ENCODE assay signal across 1 cellular context in the genomic region with DNA sequence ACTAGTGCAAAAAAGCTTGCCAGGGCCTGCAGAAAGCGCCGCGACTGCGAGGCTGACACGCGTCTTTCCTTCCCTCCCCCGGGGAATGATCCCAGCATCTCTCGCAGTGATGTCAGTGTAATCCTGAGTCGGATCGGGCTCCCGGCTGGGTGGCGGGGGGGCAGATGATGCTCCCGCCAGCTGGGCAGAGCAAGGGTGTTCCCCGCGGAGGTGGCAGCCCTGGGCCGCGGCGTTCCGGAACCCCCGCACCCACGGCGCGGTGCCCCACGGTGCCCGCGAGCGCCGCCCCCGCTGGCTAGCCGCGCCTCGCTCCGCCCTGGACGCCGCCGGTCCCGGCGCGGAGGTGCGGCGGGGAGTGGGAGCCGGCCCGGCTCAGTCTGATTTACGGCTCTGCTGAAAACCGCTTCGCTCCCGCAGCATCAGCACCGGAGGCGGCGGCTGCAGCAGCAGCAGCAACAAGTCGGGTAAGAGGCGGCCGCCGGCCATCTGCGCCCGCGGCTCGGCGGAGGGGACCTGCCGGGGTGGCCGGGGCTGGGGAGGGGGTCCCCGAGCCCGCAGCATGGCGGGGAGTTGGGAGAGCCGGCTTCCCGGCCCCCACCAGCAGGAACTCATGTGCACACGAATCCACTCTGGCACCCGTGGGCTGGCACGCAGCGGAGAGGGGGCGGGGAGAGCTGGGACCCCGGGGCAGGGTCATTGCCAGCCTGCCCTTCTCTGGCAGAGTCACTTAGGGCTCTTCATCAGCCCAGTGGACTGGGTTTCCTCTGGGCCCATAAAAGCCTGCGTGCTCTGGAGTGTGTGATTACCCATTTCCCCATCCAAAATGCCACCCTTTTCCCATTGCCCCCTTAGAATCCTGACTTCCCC.
A peak's percentile ranks its signal among the peaks of the same experiment; 100 is the strongest.
TF ChIP-seq lines count a peak whose summit lies in the region.

A gene with protein sequence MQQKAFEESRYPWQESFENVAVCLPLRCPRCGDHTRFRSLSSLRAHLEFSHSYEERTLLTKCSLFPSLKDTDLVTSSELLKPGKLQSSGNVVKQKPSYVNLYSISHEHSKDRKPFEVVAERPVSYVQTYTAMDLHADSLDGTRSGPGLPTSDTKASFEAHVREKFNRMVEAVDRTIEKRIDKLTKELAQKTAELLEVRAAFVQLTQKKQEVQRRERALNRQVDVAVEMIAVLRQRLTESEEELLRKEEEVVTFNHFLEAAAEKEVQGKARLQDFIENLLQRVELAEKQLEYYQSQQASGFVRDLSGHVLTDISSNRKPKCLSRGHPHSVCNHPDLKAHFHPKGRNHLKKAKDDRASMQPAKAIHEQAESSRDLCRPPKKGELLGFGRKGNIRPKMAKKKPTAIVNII (plus strand): TSS at position 375 of the 867 bp plus-strand sequence. CDS start 1,825 bp downstream, outside the sequence.

TF ChIP-seq in HEK293, 187 proteins besides CTCF, POLR2A, EP300 and RAD21 (continued from another document and continues in another):
- TF ChIP-seq, protein P1, sequence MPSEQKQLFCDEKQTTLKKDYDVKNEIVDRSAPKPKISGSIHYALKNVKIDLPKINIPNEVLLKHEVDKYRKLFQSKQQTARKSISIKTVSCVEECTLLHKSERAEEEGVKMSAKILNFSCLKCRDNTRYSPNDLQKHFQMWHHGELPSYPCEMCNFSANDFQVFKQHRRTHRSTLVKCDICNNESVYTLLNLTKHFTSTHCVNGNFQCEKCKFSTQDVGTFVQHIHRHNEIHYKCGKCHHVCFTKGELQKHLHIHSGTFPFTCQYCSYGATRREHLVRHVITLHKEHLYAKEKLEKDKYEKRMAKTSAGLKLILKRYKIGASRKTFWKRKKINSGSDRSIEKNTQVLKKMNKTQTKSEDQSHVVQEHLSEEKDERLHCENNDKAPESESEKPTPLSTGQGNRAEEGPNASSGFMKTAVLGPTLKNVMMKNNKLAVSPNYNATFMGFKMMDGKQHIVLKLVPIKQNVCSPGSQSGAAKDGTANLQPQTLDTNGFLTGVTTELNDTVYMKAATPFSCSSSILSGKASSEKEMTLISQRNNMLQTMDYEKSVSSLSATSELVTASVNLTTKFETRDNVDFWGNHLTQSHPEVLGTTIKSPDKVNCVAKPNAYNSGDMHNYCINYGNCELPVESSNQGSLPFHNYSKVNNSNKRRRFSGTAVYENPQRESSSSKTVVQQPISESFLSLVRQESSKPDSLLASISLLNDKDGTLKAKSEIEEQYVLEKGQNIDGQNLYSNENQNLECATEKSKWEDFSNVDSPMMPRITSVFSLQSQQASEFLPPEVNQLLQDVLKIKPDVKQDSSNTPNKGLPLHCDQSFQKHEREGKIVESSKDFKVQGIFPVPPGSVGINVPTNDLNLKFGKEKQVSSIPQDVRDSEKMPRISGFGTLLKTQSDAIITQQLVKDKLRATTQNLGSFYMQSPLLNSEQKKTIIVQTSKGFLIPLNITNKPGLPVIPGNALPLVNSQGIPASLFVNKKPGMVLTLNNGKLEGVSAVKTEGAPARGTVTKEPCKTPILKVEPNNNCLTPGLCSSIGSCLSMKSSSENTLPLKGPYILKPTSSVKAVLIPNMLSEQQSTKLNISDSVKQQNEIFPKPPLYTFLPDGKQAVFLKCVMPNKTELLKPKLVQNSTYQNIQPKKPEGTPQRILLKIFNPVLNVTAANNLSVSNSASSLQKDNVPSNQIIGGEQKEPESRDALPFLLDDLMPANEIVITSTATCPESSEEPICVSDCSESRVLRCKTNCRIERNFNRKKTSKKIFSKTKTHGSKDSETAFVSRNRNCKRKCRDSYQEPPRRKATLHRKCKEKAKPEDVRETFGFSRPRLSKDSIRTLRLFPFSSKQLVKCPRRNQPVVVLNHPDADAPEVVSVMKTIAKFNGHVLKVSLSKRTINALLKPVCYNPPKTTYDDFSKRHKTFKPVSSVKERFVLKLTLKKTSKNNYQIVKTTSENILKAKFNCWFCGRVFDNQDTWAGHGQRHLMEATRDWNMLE (tag by site-specific recombination; conservative IDR thresholded peaks at IDR 0.05; ENCODE audit: low read depth): no peak
- TF ChIP-seq, protein P2, sequence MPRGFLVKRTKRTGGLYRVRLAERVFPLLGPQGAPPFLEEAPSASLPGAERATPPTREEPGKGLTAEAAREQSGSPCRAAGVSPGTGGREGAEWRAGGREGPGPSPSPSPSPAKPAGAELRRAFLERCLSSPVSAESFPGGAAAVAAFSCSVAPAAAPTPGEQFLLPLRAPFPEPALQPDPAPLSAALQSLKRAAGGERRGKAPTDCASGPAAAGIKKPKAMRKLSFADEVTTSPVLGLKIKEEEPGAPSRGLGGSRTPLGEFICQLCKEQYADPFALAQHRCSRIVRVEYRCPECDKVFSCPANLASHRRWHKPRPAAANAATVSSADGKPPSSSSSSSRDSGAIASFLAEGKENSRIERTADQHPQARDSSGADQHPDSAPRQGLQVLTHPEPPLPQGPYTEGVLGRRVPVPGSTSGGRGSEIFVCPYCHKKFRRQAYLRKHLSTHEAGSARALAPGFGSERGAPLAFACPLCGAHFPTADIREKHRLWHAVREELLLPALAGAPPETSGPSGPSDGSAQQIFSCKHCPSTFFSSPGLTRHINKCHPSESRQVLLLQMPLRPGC (tag by site-specific recombination; IDR thresholded peaks at IDR 0.05): no peak
- TF ChIP-seq ZNF555 (tag by site-specific recombination; conservative IDR thresholded peaks at IDR 0.05) (no peak), ZNF473 (tag by site-specific recombination; IDR thresholded peaks at IDR 0.05) (no peak), ZFP3 (tag by site-specific recombination; IDR thresholded peaks at IDR 0.05; ENCODE audit: low read depth) (no peak), ZNF239 (tag by site-specific recombination; IDR thresholded peaks at IDR 0.05) (no peak), ZNF146 (tag by site-specific recombination; IDR thresholded peaks at IDR 0.05) (no peak), HOXA7 (CRISPR knock-in tag; IDR thresholded peaks at IDR 0.05; ENCODE audit: borderline replicate concordance) (no peak), REPIN1 (tag by site-specific recombination; IDR thresholded peaks at IDR 0.05; ENCODE audit: low read depth) (no peak), ZNF610 (tag by site-specific recombination; IDR thresholded peaks at IDR 0.05; ENCODE audit: borderline replicate concordance) (no peak), ZBTB1 (tag by site-specific recombination; IDR thresholded peaks at IDR 0.05) (no peak), ZNF16 (tag by site-specific recombination; IDR thresholded peaks at IDR 0.05; ENCODE audit: low read depth) (no peak), ZNF501 (tag by site-specific recombination; IDR thresholded peaks at IDR 0.05) (no peak), HOXC10 (CRISPR knock-in tag; IDR thresholded peaks at IDR 0.05) (no peak), ZNF747 (tag by site-specific recombination; IDR thresholded peaks at IDR 0.05) (no peak), ZNF549 (tag by site-specific recombination; IDR thresholded peaks at IDR 0.05) (no peak), KLF10 (tag by site-specific recombination; IDR thresholded peaks at IDR 0.05) (no peak), ZNF768 (tag by site-specific recombination; IDR thresholded peaks at IDR 0.05) (no peak), ZNF560 (tag by site-specific recombination; IDR thresholded peaks at IDR 0.05; ENCODE audit: borderline replicate concordance) (no peak), OSR2 (tag by site-specific recombination; IDR thresholded peaks at IDR 0.05) (no peak), ZNF223 (tag by site-specific recombination; IDR thresholded peaks at IDR 0.05) (no peak), KLF16 (tag by site-specific recombination; IDR thresholded peaks at IDR 0.05) (no peak), ZBTB8A (tag by site-specific recombination; IDR thresholded peaks at IDR 0.05) (no peak), ZNF623 (tag by site-specific recombination; IDR thresholded peaks at IDR 0.05) (no peak), ZNF596 (tag by site-specific recombination; IDR thresholded peaks at IDR 0.05) (no peak), ZNF585B (tag by site-specific recombination; IDR thresholded peaks at IDR 0.05) (no peak), ZNF843 (tag by site-specific recombination; IDR thresholded peaks at IDR 0.05) (no peak), ZNF169 (tag by site-specific recombination; IDR thresholded peaks at IDR 0.05) (no peak), ZNF335 (tag by site-specific recombination; conservative IDR thresholded peaks at IDR 0.05) (0 out of 2 replicates have a peak, but pooled peaks have one; percentile 65), ZNF416 (tag by site-specific recombination; IDR thresholded peaks at IDR 0.05) (no peak), ZNF664 (tag by site-specific recombination; IDR thresholded peaks at IDR 0.05) (no peak), ZSCAN23 (tag by site-specific recombination; IDR thresholded peaks at IDR 0.05) (no peak), ZNF423 (tag by site-specific recombination; IDR thresholded peaks at IDR 0.05) (no peak), TRIM28 (IDR thresholded peaks at IDR 0.05; ENCODE audit: borderline replicate concordance, low read length) (no peak), SP2 (tag by site-specific recombination; IDR thresholded peaks at IDR 0.05) (no peak), YY2 (tag by site-specific recombination; IDR thresholded peaks at IDR 0.05) (no peak), ZNF530 (tag by site-specific recombination; IDR thresholded peaks at IDR 0.05; ENCODE audit: low read depth) (no peak), ZNF514 (tag by site-specific recombination; IDR thresholded peaks at IDR 0.05) (no peak)
- TF ChIP-seq, protein P3, sequence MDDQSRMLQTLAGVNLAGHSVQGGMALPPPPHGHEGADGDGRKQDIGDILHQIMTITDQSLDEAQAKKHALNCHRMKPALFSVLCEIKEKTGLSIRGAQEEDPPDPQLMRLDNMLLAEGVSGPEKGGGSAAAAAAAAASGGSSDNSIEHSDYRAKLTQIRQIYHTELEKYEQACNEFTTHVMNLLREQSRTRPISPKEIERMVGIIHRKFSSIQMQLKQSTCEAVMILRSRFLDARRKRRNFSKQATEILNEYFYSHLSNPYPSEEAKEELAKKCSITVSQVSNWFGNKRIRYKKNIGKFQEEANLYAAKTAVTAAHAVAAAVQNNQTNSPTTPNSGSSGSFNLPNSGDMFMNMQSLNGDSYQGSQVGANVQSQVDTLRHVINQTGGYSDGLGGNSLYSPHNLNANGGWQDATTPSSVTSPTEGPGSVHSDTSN (CRISPR knock-in tag; IDR thresholded peaks at IDR 0.05): no peak
- TF ChIP-seq, protein P4, sequence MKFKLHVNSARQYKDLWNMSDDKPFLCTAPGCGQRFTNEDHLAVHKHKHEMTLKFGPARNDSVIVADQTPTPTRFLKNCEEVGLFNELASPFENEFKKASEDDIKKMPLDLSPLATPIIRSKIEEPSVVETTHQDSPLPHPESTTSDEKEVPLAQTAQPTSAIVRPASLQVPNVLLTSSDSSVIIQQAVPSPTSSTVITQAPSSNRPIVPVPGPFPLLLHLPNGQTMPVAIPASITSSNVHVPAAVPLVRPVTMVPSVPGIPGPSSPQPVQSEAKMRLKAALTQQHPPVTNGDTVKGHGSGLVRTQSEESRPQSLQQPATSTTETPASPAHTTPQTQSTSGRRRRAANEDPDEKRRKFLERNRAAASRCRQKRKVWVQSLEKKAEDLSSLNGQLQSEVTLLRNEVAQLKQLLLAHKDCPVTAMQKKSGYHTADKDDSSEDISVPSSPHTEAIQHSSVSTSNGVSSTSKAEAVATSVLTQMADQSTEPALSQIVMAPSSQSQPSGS (tag by site-specific recombination; IDR thresholded peaks at IDR 0.05; ENCODE audit: low read depth): 0 out of 2 replicates have a peak, but pooled peaks have one; percentile 18
- TF ChIP-seq, protein P5, sequence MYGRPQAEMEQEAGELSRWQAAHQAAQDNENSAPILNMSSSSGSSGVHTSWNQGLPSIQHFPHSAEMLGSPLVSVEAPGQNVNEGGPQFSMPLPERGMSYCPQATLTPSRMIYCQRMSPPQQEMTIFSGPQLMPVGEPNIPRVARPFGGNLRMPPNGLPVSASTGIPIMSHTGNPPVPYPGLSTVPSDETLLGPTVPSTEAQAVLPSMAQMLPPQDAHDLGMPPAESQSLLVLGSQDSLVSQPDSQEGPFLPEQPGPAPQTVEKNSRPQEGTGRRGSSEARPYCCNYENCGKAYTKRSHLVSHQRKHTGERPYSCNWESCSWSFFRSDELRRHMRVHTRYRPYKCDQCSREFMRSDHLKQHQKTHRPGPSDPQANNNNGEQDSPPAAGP (tag by site-specific recombination; IDR thresholded peaks at IDR 0.05): 0 out of 2 replicates have a peak, but pooled peaks have one; percentile 23
- TF ChIP-seq, protein P6, sequence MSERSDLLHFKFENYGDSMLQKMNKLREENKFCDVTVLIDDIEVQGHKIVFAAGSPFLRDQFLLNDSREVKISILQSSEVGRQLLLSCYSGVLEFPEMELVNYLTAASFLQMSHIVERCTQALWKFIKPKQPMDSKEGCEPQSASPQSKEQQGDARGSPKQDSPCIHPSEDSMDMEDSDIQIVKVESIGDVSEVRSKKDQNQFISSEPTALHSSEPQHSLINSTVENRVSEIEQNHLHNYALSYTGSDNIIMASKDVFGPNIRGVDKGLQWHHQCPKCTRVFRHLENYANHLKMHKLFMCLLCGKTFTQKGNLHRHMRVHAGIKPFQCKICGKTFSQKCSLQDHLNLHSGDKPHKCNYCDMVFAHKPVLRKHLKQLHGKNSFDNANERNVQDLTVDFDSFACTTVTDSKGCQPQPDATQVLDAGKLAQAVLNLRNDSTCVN (tag by site-specific recombination; optimal IDR thresholded peaks at IDR 0.05): peak; percentile 64
- TF ChIP-seq, protein P7, sequence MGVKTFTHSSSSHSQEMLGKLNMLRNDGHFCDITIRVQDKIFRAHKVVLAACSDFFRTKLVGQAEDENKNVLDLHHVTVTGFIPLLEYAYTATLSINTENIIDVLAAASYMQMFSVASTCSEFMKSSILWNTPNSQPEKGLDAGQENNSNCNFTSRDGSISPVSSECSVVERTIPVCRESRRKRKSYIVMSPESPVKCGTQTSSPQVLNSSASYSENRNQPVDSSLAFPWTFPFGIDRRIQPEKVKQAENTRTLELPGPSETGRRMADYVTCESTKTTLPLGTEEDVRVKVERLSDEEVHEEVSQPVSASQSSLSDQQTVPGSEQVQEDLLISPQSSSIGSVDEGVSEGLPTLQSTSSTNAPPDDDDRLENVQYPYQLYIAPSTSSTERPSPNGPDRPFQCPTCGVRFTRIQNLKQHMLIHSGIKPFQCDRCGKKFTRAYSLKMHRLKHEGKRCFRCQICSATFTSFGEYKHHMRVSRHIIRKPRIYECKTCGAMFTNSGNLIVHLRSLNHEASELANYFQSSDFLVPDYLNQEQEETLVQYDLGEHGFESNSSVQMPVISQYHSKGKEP (tag by site-specific recombination; IDR thresholded peaks at IDR 0.05): no peak
- TF ChIP-seq, protein P8, sequence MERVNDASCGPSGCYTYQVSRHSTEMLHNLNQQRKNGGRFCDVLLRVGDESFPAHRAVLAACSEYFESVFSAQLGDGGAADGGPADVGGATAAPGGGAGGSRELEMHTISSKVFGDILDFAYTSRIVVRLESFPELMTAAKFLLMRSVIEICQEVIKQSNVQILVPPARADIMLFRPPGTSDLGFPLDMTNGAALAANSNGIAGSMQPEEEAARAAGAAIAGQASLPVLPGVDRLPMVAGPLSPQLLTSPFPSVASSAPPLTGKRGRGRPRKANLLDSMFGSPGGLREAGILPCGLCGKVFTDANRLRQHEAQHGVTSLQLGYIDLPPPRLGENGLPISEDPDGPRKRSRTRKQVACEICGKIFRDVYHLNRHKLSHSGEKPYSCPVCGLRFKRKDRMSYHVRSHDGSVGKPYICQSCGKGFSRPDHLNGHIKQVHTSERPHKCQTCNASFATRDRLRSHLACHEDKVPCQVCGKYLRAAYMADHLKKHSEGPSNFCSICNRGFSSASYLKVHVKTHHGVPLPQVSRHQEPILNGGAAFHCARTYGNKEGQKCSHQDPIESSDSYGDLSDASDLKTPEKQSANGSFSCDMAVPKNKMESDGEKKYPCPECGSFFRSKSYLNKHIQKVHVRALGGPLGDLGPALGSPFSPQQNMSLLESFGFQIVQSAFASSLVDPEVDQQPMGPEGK (tag by site-specific recombination; IDR thresholded peaks at IDR 0.05): peak; percentile 58
